In the genomic region with DNA sequence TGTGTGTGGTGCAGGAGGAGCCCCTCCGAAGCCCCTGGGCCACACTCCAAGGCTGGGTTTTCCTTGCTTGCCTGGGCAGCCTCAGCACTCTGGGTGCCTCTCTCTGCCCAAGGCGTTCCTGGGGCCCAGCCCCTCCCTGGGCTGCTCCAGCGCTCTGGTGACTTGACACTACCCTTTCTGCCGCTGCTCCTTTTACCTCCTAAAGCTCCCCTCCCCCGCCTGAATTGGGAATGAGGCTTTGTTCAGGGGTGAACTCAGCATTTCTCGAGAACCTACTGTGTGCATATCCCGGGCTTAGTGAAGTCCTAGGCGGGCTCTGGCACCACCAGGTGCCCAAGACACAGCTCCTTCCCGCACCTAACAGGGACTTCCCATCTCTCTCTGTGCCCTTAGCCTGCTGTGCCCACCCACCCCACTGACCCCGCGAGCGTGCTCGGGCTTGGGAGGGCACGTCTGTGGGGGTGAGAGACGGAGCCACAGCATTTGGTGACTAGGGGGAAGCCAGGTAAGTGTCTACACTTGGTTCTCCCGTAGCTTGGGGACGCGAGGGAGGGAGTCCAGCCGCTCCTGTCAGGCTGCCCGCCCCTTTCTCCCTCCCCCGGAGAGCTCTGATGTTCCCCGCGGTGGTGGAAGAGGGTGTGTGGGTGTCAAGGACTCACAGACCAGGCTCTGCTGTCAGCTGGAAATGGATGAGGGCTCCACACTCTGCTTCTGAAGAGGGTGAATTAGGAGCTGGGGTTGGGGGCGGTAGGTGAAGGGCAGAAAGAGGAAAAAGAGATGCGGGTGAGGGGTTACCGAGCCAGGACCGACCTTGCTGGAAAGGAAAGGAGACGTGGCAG, we compare ENCODE assay signal across 2 cellular contexts.
TF ChIP-seq lines count a peak whose summit lies in the region.

No MANE protein-coding gene starts in this region.

TF ChIP-seq in HEK293T, 16 proteins besides CTCF, POLR2A, EP300 and RAD21:
- no peak for TF ChIP-seq SP1 (IDR thresholded peaks at IDR 0.05)
- no peak for TF ChIP-seq SUZ12 (IDR thresholded peaks at IDR 0.05)
- TF ChIP-seq FOXK2 (IDR thresholded peaks at IDR 0.05), result no peak
- TF ChIP-seq BHLHE40 (IDR thresholded peaks at IDR 0.05; ENCODE audit: borderline replicate concordance), result no peak
- no peak for TF ChIP-seq FOXA1 (IDR thresholded peaks at IDR 0.05)
- no peak for TF ChIP-seq NFRKB (IDR thresholded peaks at IDR 0.05)
- TF ChIP-seq FOXM1 (IDR thresholded peaks at IDR 0.05; ENCODE audit: borderline replicate concordance), result no peak
- TF ChIP-seq, protein P1, sequence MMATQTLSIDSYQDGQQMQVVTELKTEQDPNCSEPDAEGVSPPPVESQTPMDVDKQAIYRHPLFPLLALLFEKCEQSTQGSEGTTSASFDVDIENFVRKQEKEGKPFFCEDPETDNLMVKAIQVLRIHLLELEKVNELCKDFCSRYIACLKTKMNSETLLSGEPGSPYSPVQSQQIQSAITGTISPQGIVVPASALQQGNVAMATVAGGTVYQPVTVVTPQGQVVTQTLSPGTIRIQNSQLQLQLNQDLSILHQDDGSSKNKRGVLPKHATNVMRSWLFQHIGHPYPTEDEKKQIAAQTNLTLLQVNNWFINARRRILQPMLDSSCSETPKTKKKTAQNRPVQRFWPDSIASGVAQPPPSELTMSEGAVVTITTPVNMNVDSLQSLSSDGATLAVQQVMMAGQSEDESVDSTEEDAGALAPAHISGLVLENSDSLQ (IDR thresholded peaks at IDR 0.05), result no peak

TF ChIP-seq in endothelial cell of umbilical vein, 7 proteins besides CTCF, POLR2A, EP300 and RAD21:
- TF ChIP-seq EZH2 (IDR thresholded peaks at IDR 0.05; ENCODE audit: borderline replicate concordance, low read depth, low read length, severe bottlenecking), result peak; percentile 49
- TF ChIP-seq JUN (IDR thresholded peaks at IDR 0.05; ENCODE audit: borderline replicate concordance, insufficient read depth, insufficient read length, low read depth), result no peak
- no peak for TF ChIP-seq POLR2AphosphoS5 (IDR thresholded peaks at IDR 0.05; ENCODE audit: insufficient read depth, low read depth, low read length)
- no peak for TF ChIP-seq GATA2 (IDR thresholded peaks at IDR 0.05; ENCODE audit: insufficient read depth, insufficient read length, low read depth, low read length)
- TF ChIP-seq, protein P2, sequence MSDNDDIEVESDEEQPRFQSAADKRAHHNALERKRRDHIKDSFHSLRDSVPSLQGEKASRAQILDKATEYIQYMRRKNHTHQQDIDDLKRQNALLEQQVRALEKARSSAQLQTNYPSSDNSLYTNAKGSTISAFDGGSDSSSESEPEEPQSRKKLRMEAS (IDR thresholded peaks at IDR 0.05; ENCODE audit: insufficient read depth, insufficient read length), result no peak
